18 cellular contexts compared by ENCODE assay signal in genomic region chr5:58987193-58987592, GRCh38.
DNase-seq lines count a peak whose midpoint lies in the region; ATAC-seq, FAIRE-seq and TF ChIP-seq lines count a peak whose summit lies in the region.
"Had no signal": no experiment of that assay in that cellular context is flagged by ENCODE, and none has a peak within 500 bp of the region (broad histone marks: within the 10 kb centered on the region; RNA-seq: fewer than 3 reads in every experiment).

No MANE protein-coding gene starts in this region.

- no peak overlapping the region for H4K91ac ChIP-seq in IMR-90 (ENCODE audit: insufficient read depth, low read depth, low read length)

- peaks cover 2% of the 10 kb centered on the region; the same call in 1 of the 2 replicates for H3K4me1 ChIP-seq in IMR-90 (ENCODE audit: control insufficient read depth, insufficient read depth, low read length)
- H3K4me1 ChIP-seq in suprapubic skin = no peaks in the 10 kb centered on the region
- H3K4me1 ChIP-seq: BLaER1 had no signal

- H3K36me3 ChIP-seq in IMR-90 (ENCODE audit: control insufficient read depth, insufficient read depth, low read length) = peaks cover 36% of the 10 kb centered on the region
- H3K36me3 ChIP-seq in bronchial epithelial cell (ENCODE audit: control insufficient read depth, insufficient read depth, low read length) = no peaks in the 10 kb centered on the region
- H3K36me3 ChIP-seq in suprapubic skin = no peaks in the 10 kb centered on the region

- H2BK15ac ChIP-seq in IMR-90 (ENCODE audit: low read depth, low read length) = no peak overlapping the region

- no TSS peak for BruUV-seq in IMR-90 (replicated peaks; lab: Mats Ljungman, UMichigan)

- no peak overlapping the region for H3K9ac ChIP-seq in IMR-90 (ENCODE audit: low read depth, low read length)
- H3K9ac ChIP-seq: BLaER1 had no signal

- TF ChIP-seq RAD21 in IMR-90 (IDR thresholded peaks at IDR 0.05; ENCODE audit: low read length) = no peak

- H3K9me3 ChIP-seq in IMR-90 (ENCODE audit: control insufficient read depth, insufficient read depth, low read length) (no peaks in the 10 kb centered on the region), suprapubic skin (no peaks in the 10 kb centered on the region)
- H3K9me3 ChIP-seq: BLaER1 had no signal

- H3K4me3 ChIP-seq in IMR-90 (ENCODE audit: insufficient read depth, low read depth, low read length) = no peak overlapping the region
- H3K4me3 ChIP-seq in bronchial epithelial cell (ENCODE audit: low read depth, low read length) = no peak overlapping the region
- H3K4me3 ChIP-seq in suprapubic skin = no peak overlapping the region
- H3K4me3 ChIP-seq: BLaER1, GM23338, K562 had no signal

- POLR2A ChIA-PET in IMR-90 (lab: Charles Lee; ENCODE audit: unreplicated experiment) = no interaction called here

- H2AFZ ChIP-seq in IMR-90 (replicated peaks; ENCODE audit: low read length, poor library complexity) = no peak overlapping the region
- H2AFZ ChIP-seq: GM23338 had no signal

- no peaks in the 10 kb centered on the region for H4K20me1 ChIP-seq in IMR-90 (ENCODE audit: insufficient read depth, low read length)
- H4K20me1 ChIP-seq: BLaER1 had no signal

- dilution Hi-C loops in IMR-90 (cut with HindIII; ENCODE audit: low sequenced_read_pairs, unreplicated experiment) = no loop called here

- CTCF ChIA-PET in IMR-90 (lab: Yijun Ruan, JAX) = no interaction called here

- H3K79me1 ChIP-seq in IMR-90 (ENCODE audit: low read depth in 1 of 2, low read length in 2 of 2) = peaks cover 0 to 26% of the 10 kb centered on the region in 2 experiments; a peak in 2 of 4 replicates

- no peak overlapping the region for H2BK5ac ChIP-seq in IMR-90 (ENCODE audit: low read depth, low read length, poor library complexity, severe bottlenecking)

- no peak for TF ChIP-seq POLR2A in IMR-90 (IDR thresholded peaks at IDR 0.05; ENCODE audit: low read depth, low read length)
- no peak for TF ChIP-seq POLR2A in suprapubic skin (IDR thresholded peaks at IDR 0.05)

- no peak overlapping the region for H2BK20ac ChIP-seq in IMR-90 (ENCODE audit: low read depth, low read length)

- H3K4ac ChIP-seq in IMR-90 (ENCODE audit: low read depth, low read length) = no peak overlapping the region

- H3K27me3 ChIP-seq in IMR-90 (ENCODE audit: control insufficient read depth, insufficient read depth, low read length) = no peaks in the 10 kb centered on the region
- H3K27me3 ChIP-seq in bronchial epithelial cell (ENCODE audit: control insufficient read depth, insufficient read depth, low read length) = no peaks in the 10 kb centered on the region
- H3K27me3 ChIP-seq in suprapubic skin = no peaks in the 10 kb centered on the region
- H3K27me3 ChIP-seq: BLaER1 had no signal

- no peak overlapping the region for H2AK5ac ChIP-seq in IMR-90 (ENCODE audit: low read depth, low read length)

- no peak for ATAC-seq in IMR-90 (ENCODE audit: low read depth)
- ATAC-seq: GM23338, K562 had no signal

- no peak overlapping the region for H3K27ac ChIP-seq in IMR-90 (ENCODE audit: insufficient read depth, low read length)
- H3K27ac ChIP-seq in suprapubic skin = no peak overlapping the region
- H3K27ac ChIP-seq: BLaER1 had no signal

- TF ChIP-seq CTCF in IMR-90 (conservative IDR thresholded peaks at IDR 0.05; ENCODE audit: low read depth, low read length) (no peak), bronchial epithelial cell (IDR thresholded peaks at IDR 0.05; ENCODE audit: insufficient read depth, low read length, severe bottlenecking) (no peak), suprapubic skin (IDR thresholded peaks at IDR 0.05) (no peak)

- no peak overlapping the region for H2AK9ac ChIP-seq in IMR-90 (replicated peaks; ENCODE audit: low read depth, low read length, poor library complexity)

- no peak overlapping the region for H2BK120ac ChIP-seq in IMR-90 (ENCODE audit: low read depth, low read length)

- H3K9me1 ChIP-seq in IMR-90 (ENCODE audit: insufficient read depth, low read length) = no peaks in the 10 kb centered on the region; the same call in 1 of the 2 replicates

- H4K8ac ChIP-seq in IMR-90 (ENCODE audit: low read depth in 2 of 2, low read length in 2 of 2) = no peak overlapping the region

- TF ChIP-seq EP300 in suprapubic skin (IDR thresholded peaks at IDR 0.05) = no peak

- DNase-seq in EH (ENCODE audit: low read depth) (peak; percentile 13), IMR-90 (peak; percentile 11), bronchial epithelial cell (ENCODE audit: low read depth) (peak; percentile 18), NCI-H128 (lab: John Stamatoyannopoulos, UW; ENCODE audit: unreplicated experiment) (no peak), suprapubic skin (ENCODE audit: low spot score in 2 of 2) (no peak), cerebellum (ENCODE audit: low spot score) (no peak)
- DNase-seq in stimulated activated CD4-positive, alpha-beta T cell treated with anti-CD3 and anti-CD28 coated beads, Interleukin-2, amount 100 ng/mL, for 48 hours = no peak
- DNase-seq: CD4-positive, alpha-beta memory T cell; DMS153; DMS79; HCEC 1CT had no signal

- no peak overlapping the region for H3K4me2 ChIP-seq in IMR-90 (ENCODE audit: low read depth, low read length)
- H3K4me2 ChIP-seq: BLaER1, GM23338 had no signal

- in situ Hi-C loops in IMR-90 (cut with MboI; ENCODE audit: low sequenced_read_pairs) = no loop called here

- intact Hi-C loops in IMR-90 (cut with micrococcal nuclease) = no loop called here

- H3K14ac ChIP-seq in IMR-90 (replicated peaks; ENCODE audit: low read depth, low read length) = no peak overlapping the region

- no peak overlapping the region for H3K23ac ChIP-seq in IMR-90 (ENCODE audit: low read depth, low read length)

- H3K56ac ChIP-seq in IMR-90 (ENCODE audit: extremely low read depth, insufficient read depth, low read length) = no peak overlapping the region

- no peak overlapping the region for H4K5ac ChIP-seq in IMR-90 (ENCODE audit: low read depth, low read length)

- H3K18ac ChIP-seq in IMR-90 (ENCODE audit: low read depth, low read length) = no peak overlapping the region

- FAIRE-seq in A204.1 (lab: Jason Lieb, UNC) (peak; percentile 98), bronchial epithelial cell (lab: Jason Lieb, UNC) (no peak)
- FAIRE-seq: G401.6, GM12891, H54, K562 had no signal

TF ChIP-seq in IMR-90, 13 proteins besides CTCF, POLR2A, EP300 and RAD21:
- TF ChIP-seq SMC3 (IDR thresholded peaks at IDR 0.05; ENCODE audit: low read depth, low read length) (no peak), RCOR1 (IDR thresholded peaks at IDR 0.05; ENCODE audit: insufficient replicate concordance, low read length) (no peak), RFX5 (IDR thresholded peaks at IDR 0.05; ENCODE audit: low read depth, low read length) (no peak), FOS (IDR thresholded peaks at IDR 0.05; ENCODE audit: low read depth, low read length) (no peak), BHLHE40 (IDR thresholded peaks at IDR 0.05; ENCODE audit: low read depth, low read length) (no peak), CHD1 (IDR thresholded peaks at IDR 0.05; ENCODE audit: low read depth, low read length) (no peak), NFE2L2 (IDR thresholded peaks at IDR 0.05; ENCODE audit: low read depth, low read length) (no peak), MXI1 (IDR thresholded peaks at IDR 0.05; ENCODE audit: borderline replicate concordance, low read depth, low read length) (no peak), USF2 (IDR thresholded peaks at IDR 0.05; ENCODE audit: low read depth, low read length) (no peak), CEBPB (IDR thresholded peaks at IDR 0.05; ENCODE audit: low read depth, low read length) (no peak), ELK1 (IDR thresholded peaks at IDR 0.05; ENCODE audit: borderline replicate concordance, low read depth, low read length) (no peak)

Comparison
In these comparisons a context has a peak if more than half of its experiments do, and no peak if none do; other contexts are left out.
1. DNase-seq: peak in EH (single experiment), IMR-90 (single experiment) and bronchial epithelial cell (single experiment); none in NCI-H128 (single experiment), suprapubic skin (0 of 2), cerebellum (single experiment) and stimulated activated CD4-positive, alpha-beta T cell treated with anti-CD3 and anti-CD28 coated beads, Interleukin-2, amount 100 ng/mL, for 48 hours (0 of 2).